Comparison of ENCODE assay signal across 16 cellular contexts in genomic region chr12:53145861-53146260, GRCh38. TPM values are rescaled to one million over a fixed set of nuclear protein-coding genes. Genes with fewer than 3 reads are reported as not detected.
DNase-seq lines count a peak whose midpoint lies in the region; TF ChIP-seq lines count a peak whose summit lies in the region.
"Had no signal": no experiment of that assay in that cellular context is flagged by ENCODE, and none has a peak within 500 bp of the region (broad histone marks: within the 10 kb centered on the region; RNA-seq: fewer than 3 reads in every experiment).

No MANE protein-coding gene starts in this region.

- H3K27ac Mint-ChIP-seq in osteocyte (ENCODE audit: unreplicated experiment) = no peak overlapping the region
- H3K27ac Mint-ChIP-seq: CD4-positive, CD25-positive, alpha-beta regulatory T cell; CD8-positive, alpha-beta T cell; H9 had no signal

- TF ChIP-seq CTCF in ascending aorta (IDR thresholded peaks at IDR 0.05) (no peak), osteocyte (IDR thresholded peaks at IDR 0.05) (no peak)

- H3K79me2 ChIP-seq in ACC112 (ENCODE audit: control insufficient read depth, insufficient read depth, low read length, unreplicated experiment) = no peaks in the 10 kb centered on the region

- no peaks in the 10 kb centered on the region for H3K36me3 ChIP-seq in ACC112 (ENCODE audit: insufficient read depth, low read length)
- no peaks in the 10 kb centered on the region for H3K36me3 ChIP-seq in ascending aorta

- intact Hi-C loops in ascending aorta (cut with DNase I) = no loop called here

- no peak overlapping the region for H3K4me3 ChIP-seq in ACC112 (ENCODE audit: low read depth, low read length)
- H3K4me3 ChIP-seq in ascending aorta = no peak overlapping the region
- H3K4me3 ChIP-seq: A549, GM23248 had no signal

- H3K27me3 ChIP-seq in ACC112 (ENCODE audit: insufficient read depth, low read length) = no peaks in the 10 kb centered on the region
- H3K27me3 ChIP-seq in ascending aorta = no peaks in the 10 kb centered on the region

- H3K4me1 ChIP-seq in ACC112 (ENCODE audit: control insufficient read depth, insufficient read depth, low read length, unreplicated experiment) (peaks cover 9% of the 10 kb centered on the region), ascending aorta (peaks cover 0 to 5% of the 10 kb centered on the region in 2 donors)
- H3K4me1 ChIP-seq: A549 had no signal

- H2AFZ ChIP-seq in ACC112 (ENCODE audit: low read length, unreplicated experiment) = no peak overlapping the region
- H2AFZ ChIP-seq: GM23248 had no signal

- DNase-seq in ascending aorta (ENCODE audit: low spot score in 2 of 2) (no peak), osteocyte (ENCODE audit: extremely low spot score, unreplicated experiment) (peak; percentile 60), GOT3 (lab: John Stamatoyannopoulos, UW) (no peak)
- no peak for DNase-seq in stimulated activated CD4-positive, alpha-beta T cell treated with anti-CD3 and anti-CD28 coated beads, Interleukin-4, amount 100 ng/mL, for 24 hours
- DNase-seq in NK-92 treated with Interleukin-12 subunit alpha and Interleukin-12 subunit beta, amount 100 ng/mL, for 24 hours (lab: John Stamatoyannopoulos, UW) = no peak
- DNase-seq: 8988T; Caco-2; CD4-positive, CD25-positive, alpha-beta regulatory T cell; CD8-positive, alpha-beta T cell; DMS153; DND-41; H9 had no signal

- H3K4me3 Mint-ChIP-seq in osteocyte (ENCODE audit: unreplicated experiment) = no peak overlapping the region
- H3K4me3 Mint-ChIP-seq: CD4-positive, CD25-positive, alpha-beta regulatory T cell; CD8-positive, alpha-beta T cell; H9 had no signal

- H3K4me1 Mint-ChIP-seq in osteocyte (ENCODE audit: unreplicated experiment) = peaks cover 2% of the 10 kb centered on the region

- no peaks in the 10 kb centered on the region for H3K9me3 Mint-ChIP-seq in osteocyte (ENCODE audit: unreplicated experiment)
- H3K9me3 Mint-ChIP-seq: CD8-positive, alpha-beta T cell; H9 had no signal

- H3K36me3 Mint-ChIP-seq in osteocyte (ENCODE audit: unreplicated experiment) = no peaks in the 10 kb centered on the region
- H3K36me3 Mint-ChIP-seq: CD8-positive, alpha-beta T cell had no signal

- no peaks in the 10 kb centered on the region for H3K9me3 ChIP-seq in ascending aorta
- H3K9me3 ChIP-seq: A549, Caco-2 had no signal

- H3K27me3 Mint-ChIP-seq in osteocyte (ENCODE audit: unreplicated experiment) = peaks cover 7% of the 10 kb centered on the region
- H3K27me3 Mint-ChIP-seq: CD4-positive, CD25-positive, alpha-beta regulatory T cell had no signal

- peak overlapping the region; percentile 63 for H3K27ac ChIP-seq in ACC112 (ENCODE audit: low read depth, low read length)
- peak overlapping the region; percentile 12 to 18 for H3K27ac ChIP-seq in ascending aorta
- H3K27ac ChIP-seq: A549, C4-2B had no signal

RNA-seq across cellular contexts. Expression of gene ZNF740, which starts 34.7 kb away (rescaled TPM):
- 5.9 TPM for total RNA-seq in ascending aorta
- 39.6 and 55.4 TPM in 2 replicates for total RNA-seq in osteocyte

RNA-seq across cellular contexts. Expression of gene CSAD, which starts 34.9 kb away (rescaled TPM):
- total RNA-seq in ascending aorta (30.7 TPM), osteocyte (45.0 and 47.0 TPM in 2 replicates)

RNA-seq across cellular contexts. Expression of gene SOAT2, which starts 42.6 kb away (rescaled TPM):
- total RNA-seq in ascending aorta = not detected
- total RNA-seq in osteocyte = not detected in 2 replicates
- total RNA-seq: GM23248, H9 had no signal

RNA-seq across cellular contexts. Expression of gene IGFBP6, which starts 48.4 kb away (rescaled TPM):
- total RNA-seq in ascending aorta = 1,664 TPM
- total RNA-seq in osteocyte = 18.8 and 22.3 TPM in 2 replicates
- total RNA-seq: CD4-positive, CD25-positive, alpha-beta regulatory T cell had no signal
